8 cellular contexts compared by ENCODE assay signal in the genomic region with DNA sequence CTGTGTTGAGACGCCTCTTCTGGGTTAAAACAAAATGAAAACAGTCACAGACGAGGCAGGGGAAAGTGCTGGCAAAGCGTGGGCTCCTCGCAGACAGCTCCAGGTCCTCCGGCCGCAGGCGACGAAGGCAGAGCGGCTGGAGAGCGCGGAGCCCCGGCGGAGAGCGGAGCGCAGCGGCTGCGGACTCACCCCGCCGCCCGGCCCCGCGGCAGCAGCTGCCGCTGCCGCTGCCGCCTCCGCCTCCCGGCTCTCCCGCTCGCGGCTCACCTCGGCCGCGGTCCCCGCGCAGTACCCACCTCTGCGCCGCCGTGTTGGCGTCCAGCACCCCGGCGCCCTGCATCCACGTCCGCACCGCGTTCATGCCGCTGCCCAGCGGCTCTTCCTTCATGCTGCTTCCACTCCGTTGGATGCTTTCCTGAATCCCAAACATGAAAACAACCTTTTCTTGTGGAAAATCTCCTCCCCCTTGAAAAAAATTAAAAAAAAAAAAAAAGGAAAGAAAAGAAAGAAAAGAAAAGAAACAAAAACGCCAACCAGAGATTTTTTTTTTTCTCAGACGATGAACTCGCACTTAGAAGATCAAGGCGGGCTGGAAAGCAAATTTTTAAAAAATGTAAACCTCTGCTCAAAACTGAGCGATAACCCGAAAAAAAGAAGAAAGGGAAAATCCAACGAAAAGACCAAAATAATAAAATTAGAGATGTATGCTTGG. TPM values are rescaled to one million over a fixed set of nuclear protein-coding genes. Genes with fewer than 3 reads are reported as not detected.
DNase-seq lines count a peak whose midpoint lies in the region; ATAC-seq, FAIRE-seq and TF ChIP-seq lines count a peak whose summit lies in the region.

No MANE protein-coding gene starts in this region.

- peak overlapping the region; percentile 61 for H2AFZ ChIP-seq in KMS-11 (ENCODE audit: low read depth)

- H3K27ac ChIP-seq in KMS-11, result no peak overlapping the region
- peak overlapping the region; percentile 55 to 69 for H3K27ac ChIP-seq in left lung

- FAIRE-seq in GM19239 (lab: Jason Lieb, UNC), result peak; percentile 52

- peak overlapping the region; percentile 95 for H3K27ac Mint-ChIP-seq in stimulated activated naive B cell treated with anti-CD40 and anti-IgM and Interleukin-4, amounts not matched to agents 10 μg/mL and 1 μg/mL and 100 μg/mL, for 72 hours

- no peak for DNase-seq in BJ (ENCODE audit: low read depth)
- no peak for DNase-seq in GM19239 (ENCODE audit: insufficient read length, low spot score)
- DNase-seq in T1000 (lab: John Stamatoyannopoulos, UW), result peak; percentile 28
- DNase-seq in choroid plexus epithelial cell (ENCODE audit: low read depth), result peak; percentile 68
- peak in 1 of 2 donors; percentile 87 for DNase-seq in left lung
- peak; percentile 57 for DNase-seq in stimulated activated naive B cell treated with anti-CD40 and anti-IgM and Interleukin-4, amounts not matched to agents 10 μg/mL and 1 μg/mL and 100 μg/mL, for 72 hours
- no peak for DNase-seq in RKO (ENCODE audit: low spot score)

- peaks cover 53 to 77% of the 10 kb centered on the region in 2 donors for H3K36me3 Mint-ChIP-seq in stimulated activated naive B cell treated with anti-CD40 and anti-IgM and Interleukin-4, amounts not matched to agents 10 μg/mL and 1 μg/mL and 100 μg/mL, for 72 hours

- no peaks in the 10 kb centered on the region for H3K79me2 ChIP-seq in KMS-11 (ENCODE audit: insufficient read depth, low read depth)

- peak overlapping the region; percentile 86 to 90 for H3K4me3 Mint-ChIP-seq in stimulated activated naive B cell treated with anti-CD40 and anti-IgM and Interleukin-4, amounts not matched to agents 10 μg/mL and 1 μg/mL and 100 μg/mL, for 72 hours

- CTCF ChIA-PET in BJ (lab: Yijun Ruan, JAX), result interaction anchor here (1.2 kb wide), 1 partner anchor 403 kb away, joined by 5 read pairs; no protein-coding TSS in a partner anchor

- peak overlapping the region; percentile 32; the same call in 1 of the 2 replicates for H3K9ac ChIP-seq in KMS-11

- H3K4me1 Mint-ChIP-seq in stimulated activated naive B cell treated with anti-CD40 and anti-IgM and Interleukin-4, amounts not matched to agents 10 μg/mL and 1 μg/mL and 100 μg/mL, for 72 hours, result peaks cover 50 to 69% of the 10 kb centered on the region in 2 donors

- intact Hi-C loops in left lung (cut with DNase I), result no loop called here

- H3K4me2 ChIP-seq in KMS-11, result peak overlapping the region; percentile 60

- no peaks in the 10 kb centered on the region for H3K9me3 ChIP-seq in left lung

- peak; percentile 24 for ATAC-seq in left lung
- peak; percentile 30 to 42 for ATAC-seq in stimulated activated naive B cell treated with anti-CD40 and anti-IgM and Interleukin-4, amounts not matched to agents 10 μg/mL and 1 μg/mL and 100 μg/mL, for 72 hours (replicated peaks)

- no peaks in the 10 kb centered on the region for H4K20me1 ChIP-seq in KMS-11 (ENCODE audit: insufficient read depth)

- no peaks in the 10 kb centered on the region for H3K9me3 Mint-ChIP-seq in stimulated activated naive B cell treated with anti-CD40 and anti-IgM and Interleukin-4, amounts not matched to agents 10 μg/mL and 1 μg/mL and 100 μg/mL, for 72 hours

- H3K4me3 ChIP-seq in BJ (ENCODE audit: low read depth, low read length), result peak overlapping the region; percentile 61
- no peak overlapping the region for H3K4me3 ChIP-seq in KMS-11 (IDR thresholded peaks at IDR 0.05; ENCODE audit: insufficient read depth, low read depth, low read length)
- peak overlapping the region; percentile 83 for H3K4me3 ChIP-seq in choroid plexus epithelial cell (ENCODE audit: low read depth, low read length)
- H3K4me3 ChIP-seq in left lung, result peak overlapping the region; percentile 34 to 40

- POLR2A ChIA-PET in BJ (lab: Charles Lee), result no interaction called here

- H3K36me3 ChIP-seq in BJ (ENCODE audit: control insufficient read depth, insufficient read depth, low read length) (no peaks in the 10 kb centered on the region), KMS-11 (ENCODE audit: insufficient read depth) (no peaks in the 10 kb centered on the region), left lung (no peaks in the 10 kb centered on the region)

- H3K27me3 ChIP-seq in BJ (ENCODE audit: control insufficient read depth, insufficient read depth, low read length), result peaks cover 7% of the 10 kb centered on the region
- 0 out of 2 replicates have a peak, but pooled peaks cover 3% of the 10 kb centered on the region for H3K27me3 ChIP-seq in KMS-11 (ENCODE audit: insufficient read depth, low read depth)
- H3K27me3 ChIP-seq in left lung, result peaks cover 55 to 100% of the 10 kb centered on the region in 2 donors

- H3K4me1 ChIP-seq in KMS-11 (ENCODE audit: low read depth, poor library complexity, severe bottlenecking) (no peaks in the 10 kb centered on the region), left lung (peaks cover 6 to 41% of the 10 kb centered on the region in 2 donors)

- no peak for TF ChIP-seq CTCF in BJ (IDR thresholded peaks at IDR 0.05; ENCODE audit: insufficient read depth, low read depth, low read length)
- no peak for TF ChIP-seq CTCF in KMS-11 (conservative IDR thresholded peaks at IDR 0.05; ENCODE audit: low read depth, low read length)
- no peak for TF ChIP-seq CTCF in choroid plexus epithelial cell (conservative IDR thresholded peaks at IDR 0.05; ENCODE audit: low read depth, low read length)
- no peak for TF ChIP-seq CTCF in left lung (IDR thresholded peaks at IDR 0.05)

- no peaks in the 10 kb centered on the region for H3K27me3 Mint-ChIP-seq in stimulated activated naive B cell treated with anti-CD40 and anti-IgM and Interleukin-4, amounts not matched to agents 10 μg/mL and 1 μg/mL and 100 μg/mL, for 72 hours

RNA-seq across cellular contexts. Expression of a gene that starts 0.5 kb away (rescaled TPM):
- 1.7 and 2.7 TPM in 2 replicates for polyA plus RNA-seq in BJ (2011; rRNA removed)
- 4.1 and 5.5 TPM in 2 replicates for polyA minus RNA-seq in BJ (2011; rRNA and poly(A)+ RNA removed)
- 1 to 10 TPM; 6.1 to 9.6 TPM for total RNA-seq in left lung

Comparison
In these comparisons a context has a peak if more than half of its experiments do, and no peak if none do; other contexts are left out.
1. DNase-seq: peak in T1000 (single experiment), choroid plexus epithelial cell (single experiment) and stimulated activated naive B cell treated with anti-CD40 and anti-IgM and Interleukin-4, amounts not matched to agents 10 μg/mL and 1 μg/mL and 100 μg/mL, for 72 hours (single experiment); none in BJ (single experiment), GM19239 (single experiment) and RKO (single experiment).